ENCODE assay signal across 8 cellular contexts in genomic region chrX:56764153-56764974, GRCh38. TPM values are rescaled to one million over a fixed set of nuclear protein-coding genes. Genes with fewer than 3 reads are reported as not detected.
A peak's percentile ranks its signal among the peaks of the same experiment; 100 is the strongest.
DNase-seq lines count a peak whose midpoint lies in the region; ATAC-seq and TF ChIP-seq lines count a peak whose summit lies in the region.

No MANE protein-coding gene starts in this region.

- H3K27ac Mint-ChIP-seq in CD14-positive monocyte, result peak overlapping the region; percentile 82 to 95 (median 92)
- peak overlapping the region; percentile 97 for H3K27ac Mint-ChIP-seq in activated CD8-positive, alpha-beta T cell treated with anti-CD3 and anti-CD28 coated beads, Interleukin-2, amount 10 ng/mL, durations not matched to agents 7 days and 5 days
- peak overlapping the region; percentile 86 to 96 for H3K27ac Mint-ChIP-seq in natural killer cell treated with Interleukin-12 subunit alpha and Interleukin-12 subunit beta and Interleukin-15 and Interleukin-18, amount 100 ng/mL, for 72 hours

- H3K9me3 Mint-ChIP-seq in CD14-positive monocyte, result peaks cover 0 to 3% (median 0%) of the 10 kb centered on the region in 7 donors
- no peaks in the 10 kb centered on the region for H3K9me3 Mint-ChIP-seq in activated CD8-positive, alpha-beta T cell treated with anti-CD3 and anti-CD28 coated beads, Interleukin-2, amount 10 ng/mL, durations not matched to agents 7 days and 5 days (ENCODE audit: insufficient read depth)
- H3K9me3 Mint-ChIP-seq in natural killer cell treated with Interleukin-12 subunit alpha and Interleukin-12 subunit beta and Interleukin-15 and Interleukin-18, amount 100 ng/mL, for 72 hours, result no peaks in the 10 kb centered on the region

- H3K36me3 Mint-ChIP-seq in CD14-positive monocyte, result peaks cover 0 to 2% of the 10 kb centered on the region in 2 donors
- peaks cover 10% of the 10 kb centered on the region for H3K36me3 Mint-ChIP-seq in activated CD8-positive, alpha-beta T cell treated with anti-CD3 and anti-CD28 coated beads, Interleukin-2, amount 10 ng/mL, durations not matched to agents 7 days and 5 days (ENCODE audit: low read depth)
- no peaks in the 10 kb centered on the region for H3K36me3 Mint-ChIP-seq in natural killer cell treated with Interleukin-12 subunit alpha and Interleukin-12 subunit beta and Interleukin-15 and Interleukin-18, amount 100 ng/mL, for 72 hours

- CTCF ChIA-PET in activated CD8-positive, alpha-beta T cell treated with anti-CD3 and anti-CD28 coated beads, Interleukin-2, amount 10 ng/mL, durations not matched to agents 7 days and 5 days (lab: Charles Lee), result interaction anchor here (1.7 to 2.1 kb wide), 2 partner anchors 48 to 214 kb away, joined by 4 to 22 read pairs; no protein-coding TSS in a partner anchor

- H3K36me3 ChIP-seq in thoracic aorta, result no peaks in the 10 kb centered on the region

- no peaks in the 10 kb centered on the region for H3K27me3 ChIP-seq in thoracic aorta (replicated peaks; ENCODE audit: insufficient read depth)

- H3K4me3 ChIP-seq in epithelial cell of proximal tubule (ENCODE audit: low read depth, low read length), result no peak overlapping the region
- H3K4me3 ChIP-seq in thoracic aorta, result no peak overlapping the region

- TF ChIP-seq CTCF in CD14-positive monocyte (IDR thresholded peaks at IDR 0.05) (peak; percentile 56), epithelial cell of proximal tubule (conservative IDR thresholded peaks at IDR 0.05; ENCODE audit: low read depth, low read length) (peak; percentile 61), thoracic aorta (IDR thresholded peaks at IDR 0.05) (peak; percentile 14)

- DNase-seq in CD14-positive monocyte (ENCODE audit: low spot score) (peak; percentile 54), HK-2 (ENCODE audit: unreplicated experiment) (peak; percentile 40), epithelial cell of proximal tubule (ENCODE audit: low read depth) (peak; percentile 4), thoracic aorta (ENCODE audit: low spot score) (no peak), T1000 (lab: John Stamatoyannopoulos, UW) (no peak)
- peak; percentile 79 for DNase-seq in activated CD8-positive, alpha-beta T cell treated with anti-CD3 and anti-CD28 coated beads, Interleukin-2, amount 10 ng/mL, durations not matched to agents 7 days and 5 days
- peak; percentile 78 for DNase-seq in natural killer cell treated with Interleukin-12 subunit alpha and Interleukin-12 subunit beta and Interleukin-15 and Interleukin-18, amount 100 ng/mL, for 72 hours (ENCODE audit: low spot score)

- H3K9me3 ChIP-seq in thoracic aorta, result no peaks in the 10 kb centered on the region

- peak overlapping the region in 1 of 2 donors; percentile 69 for H3K4me3 Mint-ChIP-seq in CD14-positive monocyte
- peak overlapping the region; percentile 70 for H3K4me3 Mint-ChIP-seq in activated CD8-positive, alpha-beta T cell treated with anti-CD3 and anti-CD28 coated beads, Interleukin-2, amount 10 ng/mL, durations not matched to agents 7 days and 5 days
- H3K4me3 Mint-ChIP-seq in natural killer cell treated with Interleukin-12 subunit alpha and Interleukin-12 subunit beta and Interleukin-15 and Interleukin-18, amount 100 ng/mL, for 72 hours, result peak overlapping the region; percentile 90

- no peak overlapping the region for H3K27ac ChIP-seq in thoracic aorta

- peak; percentile 18 for ATAC-seq in GM19468 (IDR thresholded peaks at IDR 0.05; ENCODE audit: extremely low read depth, unreplicated experiment)
- peak; percentile 72 for ATAC-seq in activated CD8-positive, alpha-beta T cell treated with anti-CD3 and anti-CD28 coated beads, Interleukin-2, amount 10 ng/mL, durations not matched to agents 7 days and 5 days
- ATAC-seq in natural killer cell treated with Interleukin-12 subunit alpha and Interleukin-12 subunit beta and Interleukin-15 and Interleukin-18, amount 100 ng/mL, for 72 hours, result peak; percentile 68 to 72
- ATAC-seq in thoracic aorta (ENCODE audit: insufficient number of reproducible peaks, low FRiP score, low read depth), result peak; percentile 28

- H3K4me1 ChIP-seq in thoracic aorta (ENCODE audit: control insufficient read depth in 1 of 2, low read depth in 2 of 2), result peaks cover 5 to 9% of the 10 kb centered on the region in 2 donors

- H3K4me1 Mint-ChIP-seq in CD14-positive monocyte, result peaks cover 39% of the 10 kb centered on the region
- H3K4me1 Mint-ChIP-seq in activated CD8-positive, alpha-beta T cell treated with anti-CD3 and anti-CD28 coated beads, Interleukin-2, amount 10 ng/mL, durations not matched to agents 7 days and 5 days (ENCODE audit: low read depth), result peaks cover 50% of the 10 kb centered on the region
- H3K4me1 Mint-ChIP-seq in natural killer cell treated with Interleukin-12 subunit alpha and Interleukin-12 subunit beta and Interleukin-15 and Interleukin-18, amount 100 ng/mL, for 72 hours (ENCODE audit: low read depth in 2 of 2), result peaks cover 38 to 42% of the 10 kb centered on the region in 2 donors

- peaks cover 0 to 14% (median 1%) of the 10 kb centered on the region in 3 donors for H3K27me3 Mint-ChIP-seq in CD14-positive monocyte (ENCODE audit: low read depth in 3 of 3)
- no peaks in the 10 kb centered on the region for H3K27me3 Mint-ChIP-seq in activated CD8-positive, alpha-beta T cell treated with anti-CD3 and anti-CD28 coated beads, Interleukin-2, amount 10 ng/mL, durations not matched to agents 7 days and 5 days (ENCODE audit: low read depth)
- H3K27me3 Mint-ChIP-seq in natural killer cell treated with Interleukin-12 subunit alpha and Interleukin-12 subunit beta and Interleukin-15 and Interleukin-18, amount 100 ng/mL, for 72 hours, result peaks cover 0 to 4% of the 10 kb centered on the region in 2 donors

- intact Hi-C loops in CD14-positive monocyte (cut with micrococcal nuclease), result no loop called here

- POLR2A ChIA-PET in activated CD8-positive, alpha-beta T cell treated with anti-CD3 and anti-CD28 coated beads, Interleukin-2, amount 10 ng/mL, durations not matched to agents 7 days and 5 days (lab: Charles Lee), result interaction anchor here (1.5 kb wide), 1 partner anchor 48 kb away, joined by 5 read pairs; no protein-coding TSS in a partner anchor

RNA-seq across cellular contexts. Expression of gene NBDY, which starts 35.3 kb away (rescaled TPM):
- polyA plus RNA-seq in CD14-positive monocyte, result 10 to 100 TPM; 22.1 to 24.9 TPM
- total RNA-seq in activated CD8-positive, alpha-beta T cell treated with anti-CD3 and anti-CD28 coated beads, Interleukin-2, amount 10 ng/mL, durations not matched to agents 7 days and 5 days, result 10 to 100 TPM; 28.6 to 31.2 TPM
- total RNA-seq in epithelial cell of proximal tubule (12.1 and 14.9 TPM in 2 replicates), thoracic aorta (10 to 100 TPM in 1 of 2 donors, 1 to 10 TPM in 1; 8.3 to 12.0 TPM)
- total RNA-seq in natural killer cell treated with Interleukin-12 subunit alpha and Interleukin-12 subunit beta and Interleukin-15 and Interleukin-18, amount 100 ng/mL, for 72 hours, result 10 to 100 TPM; 12.7 to 35.3 TPM

Comparison
In these comparisons a context has a peak if more than half of its experiments do, and no peak if none do; other contexts are left out.
1. DNase-seq: peak in CD14-positive monocyte (single experiment), HK-2 (single experiment), activated CD8-positive, alpha-beta T cell treated with anti-CD3 and anti-CD28 coated beads, Interleukin-2, amount 10 ng/mL, durations not matched to agents 7 days and 5 days (single experiment), epithelial cell of proximal tubule (single experiment) and natural killer cell treated with Interleukin-12 subunit alpha and Interleukin-12 subunit beta and Interleukin-15 and Interleukin-18, amount 100 ng/mL, for 72 hours (single experiment); none in thoracic aorta (single experiment) and T1000 (single experiment).
2. ATAC-seq: peak in every context shown above with its lines; median percentile 72 in activated CD8-positive, alpha-beta T cell treated with anti-CD3 and anti-CD28 coated beads, Interleukin-2, amount 10 ng/mL, durations not matched to agents 7 days and 5 days; 70 in natural killer cell treated with Interleukin-12 subunit alpha and Interleukin-12 subunit beta and Interleukin-15 and Interleukin-18, amount 100 ng/mL, for 72 hours; 28 in thoracic aorta; 18 in GM19468.
3. Peak in every context shown above with its lines, with median percentiles within 50 percentile points of each other: H3K27ac Mint-ChIP-seq and CTCF ChIP-seq.